9 cellular contexts compared by ENCODE assay signal in the genomic region with DNA sequence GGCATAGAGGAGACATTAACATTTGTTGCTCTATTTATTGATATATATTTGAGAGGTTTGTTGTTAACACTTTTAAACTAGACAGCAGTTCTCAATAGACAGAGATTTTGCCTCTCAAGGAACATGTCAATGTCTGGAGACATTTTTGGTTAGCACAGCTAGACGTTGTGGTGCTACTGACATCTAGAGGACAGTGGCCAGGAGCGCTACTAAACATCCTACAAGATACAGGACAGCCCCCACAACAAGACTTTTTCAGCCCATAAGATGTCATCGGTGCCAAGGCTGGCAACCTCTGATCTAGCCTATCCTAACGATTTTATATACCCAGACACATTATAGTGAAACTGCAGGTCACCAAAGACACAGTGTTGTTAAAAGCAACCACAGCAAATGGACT. TPM values are rescaled to one million over a fixed set of nuclear protein-coding genes. Genes with fewer than 3 reads are reported as not detected.
DNase-seq lines count a peak whose midpoint lies in the region; ATAC-seq, FAIRE-seq and TF ChIP-seq lines count a peak whose summit lies in the region.
"Had no signal": no experiment of that assay in that cellular context is flagged by ENCODE, and none has a peak within 500 bp of the region (broad histone marks: within the 10 kb centered on the region; RNA-seq: fewer than 3 reads in every experiment).

No MANE protein-coding gene starts in this region.

- H3K27me3 Mint-ChIP-seq in HFFc6 (ENCODE audit: insufficient read depth), result no peaks in the 10 kb centered on the region; the same call in 1 of the 2 replicates

- FAIRE-seq in RCC 7860 (lab: Jason Lieb, UNC) (no peak), kidney (lab: Jason Lieb, UNC) (no peak)

- DNase-seq in HFFc6, result peak; percentile 9
- DNase-seq in RCC 7860 (ENCODE audit: low spot score), result peak; percentile 5
- no peak for DNase-seq in kidney
- DNase-seq in UCSD-AML1 (lab: John Stamatoyannopoulos, UW; ENCODE audit: unreplicated experiment), result no peak
- no peak for DNase-seq in GOT3 (lab: John Stamatoyannopoulos, UW)
- DNase-seq in stimulated activated CD4-positive, alpha-beta T cell treated with anti-CD3 and anti-CD28 coated beads, Interleukin-2, amount 100 ng/mL, for 24 hours, result no peak

- H3K4me3 ChIP-seq in kidney (ENCODE audit: low read length in 2 of 2), result no peak overlapping the region

- ATAC-seq in GM18858 (IDR thresholded peaks at IDR 0.05; ENCODE audit: unreplicated experiment), result no peak

- H3K36me3 ChIP-seq in kidney (ENCODE audit: control insufficient read depth in 1 of 2, insufficient read depth in 2 of 2, low read length in 2 of 2), result no peaks in the 10 kb centered on the region

- no peak overlapping the region for H3K27ac Mint-ChIP-seq in HFFc6
- H3K27ac Mint-ChIP-seq: memory B cell had no signal

- no peak overlapping the region for H3K27ac ChIP-seq in kidney (ENCODE audit: low read depth in 2 of 2, low read length in 2 of 2)

- H3K36me3 Mint-ChIP-seq in HFFc6 (ENCODE audit: low read depth), result no peaks in the 10 kb centered on the region
- H3K36me3 Mint-ChIP-seq: memory B cell had no signal

- H3K9me3 ChIP-seq in kidney (ENCODE audit: control insufficient read depth in 1 of 2, low read length in 2 of 2), result no peaks in the 10 kb centered on the region

- intact Hi-C loops in kidney (cut with DNase I), result no loop called here

- H3K4me3 Mint-ChIP-seq in HFFc6, result no peak overlapping the region
- H3K4me3 Mint-ChIP-seq: memory B cell had no signal

- H3K4me1 Mint-ChIP-seq in HFFc6 (ENCODE audit: low read depth), result peaks cover 16% of the 10 kb centered on the region
- H3K4me1 Mint-ChIP-seq: memory B cell had no signal

- H3K9ac ChIP-seq in kidney (ENCODE audit: low read length in 2 of 2), result no peak overlapping the region

- H3K4me1 ChIP-seq in kidney (ENCODE audit: control insufficient read depth in 1 of 2, insufficient read depth in 1 of 2, low read depth in 1 of 2, low read length in 2 of 2), result no peaks in the 10 kb centered on the region

- H3K9me3 Mint-ChIP-seq in HFFc6, result no peaks in the 10 kb centered on the region

- TF ChIP-seq CTCF in GM12874 (IDR thresholded peaks at IDR 0.05; ENCODE audit: insufficient read depth, low read depth, low read length), result peak; percentile 58
- TF ChIP-seq CTCF in HFFc6 (IDR thresholded peaks at IDR 0.05), result peak; percentile 55
- peak; percentile 16 for TF ChIP-seq CTCF in kidney (IDR thresholded peaks at IDR 0.05; ENCODE audit: borderline replicate concordance, extremely low read depth, insufficient read depth)

RNA-seq across cellular contexts. Expression of gene CTSO, which starts 18.4 kb away (rescaled TPM):
- total RNA-seq in HFFc6 (2021; fragmentation: NEBNext Ultra II Directional; extraction: Animal tissue kit (Norgen Biotek cat#: 25700)), result 1 to 10 TPM; 2.5 to 4.7 (median 2.6) TPM
- total RNA-seq in kidney, result 40.3 TPM
- polyA plus RNA-seq in kidney (ENCODE audit: insufficient read depth, low read depth, low replicate concordance), result 22.9 TPM

Comparison
In these comparisons a context has a peak if more than half of its experiments do, and no peak if none do; other contexts are left out.
1. DNase-seq: peak in HFFc6 (single experiment) and RCC 7860 (single experiment); none in kidney (single experiment), UCSD-AML1 (single experiment), GOT3 (single experiment) and stimulated activated CD4-positive, alpha-beta T cell treated with anti-CD3 and anti-CD28 coated beads, Interleukin-2, amount 100 ng/mL, for 24 hours (0 of 2).
2. Peak in every context shown above with its lines, with median percentiles within 50 percentile points of each other: CTCF ChIP-seq.